In the genomic region with DNA sequence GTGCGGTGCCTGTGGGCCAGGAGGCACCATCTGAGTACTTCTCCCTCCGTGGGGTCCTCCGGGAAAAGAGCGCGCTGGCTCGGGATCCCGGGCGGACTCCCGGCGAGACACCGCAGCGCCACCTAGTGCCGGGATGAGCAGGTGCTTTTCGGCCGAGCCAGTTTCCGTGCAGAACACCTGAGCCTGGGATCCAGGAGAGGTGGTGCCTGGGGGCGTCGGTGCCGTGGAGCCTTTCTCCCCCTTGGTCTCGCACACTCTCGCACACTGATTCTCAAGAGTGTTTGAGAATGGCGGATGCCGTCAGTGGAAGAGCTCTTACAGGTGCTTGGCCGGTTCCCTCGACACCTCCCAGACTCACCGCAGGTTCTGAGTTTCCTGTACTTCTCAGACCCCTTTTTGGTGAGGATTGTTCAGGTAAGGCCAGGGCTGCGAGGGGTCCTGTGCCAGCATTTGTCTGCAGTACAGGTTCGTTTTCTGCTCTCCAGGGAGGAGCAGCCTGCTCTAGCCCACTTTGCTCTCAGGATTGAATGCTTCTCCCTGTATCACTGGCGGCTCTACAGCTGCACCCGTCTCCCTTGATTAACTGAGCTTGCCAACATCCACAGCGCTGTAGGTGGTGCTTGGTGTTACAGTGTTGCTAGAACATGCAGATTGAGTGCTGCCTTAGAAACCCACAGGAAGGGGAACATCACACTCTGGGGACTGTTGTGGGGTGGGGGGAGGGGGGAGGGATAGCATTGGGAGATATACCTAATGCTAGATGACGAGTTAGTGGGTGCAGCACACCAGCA, we compare ENCODE assay signal across 1 cellular context.
TF ChIP-seq lines count a peak whose summit lies in the region.

No MANE protein-coding gene starts in this region.

TF ChIP-seq in HepG2, 621 proteins besides CTCF, POLR2A, EP300 and RAD21 (continues in another document):
- TF ChIP-seq REPIN1 (CRISPR knock-in tag; IDR thresholded peaks at IDR 0.05; ENCODE audit: borderline replicate concordance, low read depth) (peak; percentile 32; the same call in 1 of the 2 replicates), ZNF501 (CRISPR knock-in tag; IDR thresholded peaks at IDR 0.05) (0 out of 2 replicates have a peak, but pooled peaks have one; percentile 41), ZNF776 (CRISPR knock-in tag; IDR thresholded peaks at IDR 0.05) (peak; percentile 69; the same call in 1 of the 2 replicates), NFKB2 (CRISPR knock-in tag; IDR thresholded peaks at IDR 0.05; ENCODE audit: borderline replicate concordance) (peak; percentile 56; the same call in 1 of the 2 replicates), ATF7-NPFF (CRISPR knock-in tag; IDR thresholded peaks at IDR 0.05; ENCODE audit: low read depth) (0 out of 2 replicates have a peak, but pooled peaks have one; percentile 60), PAWR (CRISPR knock-in tag; IDR thresholded peaks at IDR 0.05; ENCODE audit: borderline replicate concordance) (no peak), SMC3 (IDR thresholded peaks at IDR 0.05; ENCODE audit: low read length) (peak; percentile 26; the same call in 1 of the 2 replicates), KDM5B (CRISPR knock-in tag; IDR thresholded peaks at IDR 0.05; ENCODE audit: borderline replicate concordance) (peak; percentile 75; the same call in 1 of the 2 replicates), HOXA3 (CRISPR knock-in tag; IDR thresholded peaks at IDR 0.05) (peak; percentile 68; the same call in 1 of the 2 replicates), ZFAT (CRISPR knock-in tag; conservative IDR thresholded peaks at IDR 0.05) (no peak), ZNF34 (CRISPR knock-in tag; IDR thresholded peaks at IDR 0.05; ENCODE audit: borderline replicate concordance) (no peak), MEIS2 (CRISPR knock-in tag; IDR thresholded peaks at IDR 0.05) (peak; percentile 24; the same call in 1 of the 2 replicates), SMAD3 (CRISPR knock-in tag; IDR thresholded peaks at IDR 0.05) (peak; percentile 79; the same call in 1 of the 2 replicates), ZNF451 (CRISPR knock-in tag; IDR thresholded peaks at IDR 0.05) (no peak), IRF2 (CRISPR knock-in tag; IDR thresholded peaks at IDR 0.05) (no peak)
- TF ChIP-seq, protein P1, sequence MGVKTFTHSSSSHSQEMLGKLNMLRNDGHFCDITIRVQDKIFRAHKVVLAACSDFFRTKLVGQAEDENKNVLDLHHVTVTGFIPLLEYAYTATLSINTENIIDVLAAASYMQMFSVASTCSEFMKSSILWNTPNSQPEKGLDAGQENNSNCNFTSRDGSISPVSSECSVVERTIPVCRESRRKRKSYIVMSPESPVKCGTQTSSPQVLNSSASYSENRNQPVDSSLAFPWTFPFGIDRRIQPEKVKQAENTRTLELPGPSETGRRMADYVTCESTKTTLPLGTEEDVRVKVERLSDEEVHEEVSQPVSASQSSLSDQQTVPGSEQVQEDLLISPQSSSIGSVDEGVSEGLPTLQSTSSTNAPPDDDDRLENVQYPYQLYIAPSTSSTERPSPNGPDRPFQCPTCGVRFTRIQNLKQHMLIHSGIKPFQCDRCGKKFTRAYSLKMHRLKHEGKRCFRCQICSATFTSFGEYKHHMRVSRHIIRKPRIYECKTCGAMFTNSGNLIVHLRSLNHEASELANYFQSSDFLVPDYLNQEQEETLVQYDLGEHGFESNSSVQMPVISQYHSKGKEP (CRISPR knock-in tag; IDR thresholded peaks at IDR 0.05), result no peak
- TF ChIP-seq, protein P2, sequence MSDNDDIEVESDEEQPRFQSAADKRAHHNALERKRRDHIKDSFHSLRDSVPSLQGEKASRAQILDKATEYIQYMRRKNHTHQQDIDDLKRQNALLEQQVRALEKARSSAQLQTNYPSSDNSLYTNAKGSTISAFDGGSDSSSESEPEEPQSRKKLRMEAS (IDR thresholded peaks at IDR 0.05), result peak; percentile 33; the same call in 1 of the 2 replicates
- TF ChIP-seq, protein P3, sequence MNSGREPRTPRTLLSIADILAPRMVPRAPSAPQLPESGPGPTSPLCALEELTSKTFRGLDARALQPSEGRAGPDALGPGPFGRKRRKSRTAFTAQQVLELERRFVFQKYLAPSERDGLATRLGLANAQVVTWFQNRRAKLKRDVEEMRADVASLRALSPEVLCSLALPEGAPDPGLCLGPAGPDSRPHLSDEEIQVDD (CRISPR knock-in tag; IDR thresholded peaks at IDR 0.05; ENCODE audit: borderline replicate concordance), result no peak
- TF ChIP-seq, protein P4, sequence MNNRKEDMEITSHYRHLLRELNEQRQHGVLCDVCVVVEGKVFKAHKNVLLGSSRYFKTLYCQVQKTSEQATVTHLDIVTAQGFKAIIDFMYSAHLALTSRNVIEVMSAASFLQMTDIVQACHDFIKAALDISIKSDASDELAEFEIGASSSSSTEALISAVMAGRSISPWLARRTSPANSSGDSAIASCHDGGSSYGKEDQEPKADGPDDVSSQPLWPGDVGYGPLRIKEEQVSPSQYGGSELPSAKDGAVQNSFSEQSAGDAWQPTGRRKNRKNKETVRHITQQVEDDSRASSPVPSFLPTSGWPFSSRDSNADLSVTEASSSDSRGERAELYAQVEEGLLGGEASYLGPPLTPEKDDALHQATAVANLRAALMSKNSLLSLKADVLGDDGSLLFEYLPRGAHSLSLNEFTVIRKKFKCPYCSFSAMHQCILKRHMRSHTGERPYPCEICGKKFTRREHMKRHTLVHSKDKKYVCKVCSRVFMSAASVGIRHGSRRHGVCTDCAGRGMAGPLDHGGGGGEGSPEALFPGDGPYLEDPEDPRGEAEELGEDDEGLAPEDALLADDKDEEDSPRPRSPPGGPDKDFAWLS (CRISPR knock-in tag; IDR thresholded peaks at IDR 0.05; ENCODE audit: borderline replicate concordance), result no peak
- TF ChIP-seq, protein P5, sequence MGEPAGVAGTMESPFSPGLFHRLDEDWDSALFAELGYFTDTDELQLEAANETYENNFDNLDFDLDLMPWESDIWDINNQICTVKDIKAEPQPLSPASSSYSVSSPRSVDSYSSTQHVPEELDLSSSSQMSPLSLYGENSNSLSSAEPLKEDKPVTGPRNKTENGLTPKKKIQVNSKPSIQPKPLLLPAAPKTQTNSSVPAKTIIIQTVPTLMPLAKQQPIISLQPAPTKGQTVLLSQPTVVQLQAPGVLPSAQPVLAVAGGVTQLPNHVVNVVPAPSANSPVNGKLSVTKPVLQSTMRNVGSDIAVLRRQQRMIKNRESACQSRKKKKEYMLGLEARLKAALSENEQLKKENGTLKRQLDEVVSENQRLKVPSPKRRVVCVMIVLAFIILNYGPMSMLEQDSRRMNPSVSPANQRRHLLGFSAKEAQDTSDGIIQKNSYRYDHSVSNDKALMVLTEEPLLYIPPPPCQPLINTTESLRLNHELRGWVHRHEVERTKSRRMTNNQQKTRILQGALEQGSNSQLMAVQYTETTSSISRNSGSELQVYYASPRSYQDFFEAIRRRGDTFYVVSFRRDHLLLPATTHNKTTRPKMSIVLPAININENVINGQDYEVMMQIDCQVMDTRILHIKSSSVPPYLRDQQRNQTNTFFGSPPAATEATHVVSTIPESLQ (CRISPR knock-in tag; conservative IDR thresholded peaks at IDR 0.05), result no peak
- TF ChIP-seq, protein P6, sequence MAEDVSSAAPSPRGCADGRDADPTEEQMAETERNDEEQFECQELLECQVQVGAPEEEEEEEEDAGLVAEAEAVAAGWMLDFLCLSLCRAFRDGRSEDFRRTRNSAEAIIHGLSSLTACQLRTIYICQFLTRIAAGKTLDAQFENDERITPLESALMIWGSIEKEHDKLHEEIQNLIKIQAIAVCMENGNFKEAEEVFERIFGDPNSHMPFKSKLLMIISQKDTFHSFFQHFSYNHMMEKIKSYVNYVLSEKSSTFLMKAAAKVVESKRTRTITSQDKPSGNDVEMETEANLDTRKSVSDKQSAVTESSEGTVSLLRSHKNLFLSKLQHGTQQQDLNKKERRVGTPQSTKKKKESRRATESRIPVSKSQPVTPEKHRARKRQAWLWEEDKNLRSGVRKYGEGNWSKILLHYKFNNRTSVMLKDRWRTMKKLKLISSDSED (CRISPR knock-in tag; IDR thresholded peaks at IDR 0.05), result no peak
- TF ChIP-seq, protein P7, sequence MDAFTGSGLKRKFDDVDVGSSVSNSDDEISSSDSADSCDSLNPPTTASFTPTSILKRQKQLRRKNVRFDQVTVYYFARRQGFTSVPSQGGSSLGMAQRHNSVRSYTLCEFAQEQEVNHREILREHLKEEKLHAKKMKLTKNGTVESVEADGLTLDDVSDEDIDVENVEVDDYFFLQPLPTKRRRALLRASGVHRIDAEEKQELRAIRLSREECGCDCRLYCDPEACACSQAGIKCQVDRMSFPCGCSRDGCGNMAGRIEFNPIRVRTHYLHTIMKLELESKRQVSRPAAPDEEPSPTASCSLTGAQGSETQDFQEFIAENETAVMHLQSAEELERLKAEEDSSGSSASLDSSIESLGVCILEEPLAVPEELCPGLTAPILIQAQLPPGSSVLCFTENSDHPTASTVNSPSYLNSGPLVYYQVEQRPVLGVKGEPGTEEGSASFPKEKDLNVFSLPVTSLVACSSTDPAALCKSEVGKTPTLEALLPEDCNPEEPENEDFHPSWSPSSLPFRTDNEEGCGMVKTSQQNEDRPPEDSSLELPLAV (CRISPR knock-in tag; conservative IDR thresholded peaks at IDR 0.05; ENCODE audit: low read depth), result no peak
- TF ChIP-seq, protein P8, sequence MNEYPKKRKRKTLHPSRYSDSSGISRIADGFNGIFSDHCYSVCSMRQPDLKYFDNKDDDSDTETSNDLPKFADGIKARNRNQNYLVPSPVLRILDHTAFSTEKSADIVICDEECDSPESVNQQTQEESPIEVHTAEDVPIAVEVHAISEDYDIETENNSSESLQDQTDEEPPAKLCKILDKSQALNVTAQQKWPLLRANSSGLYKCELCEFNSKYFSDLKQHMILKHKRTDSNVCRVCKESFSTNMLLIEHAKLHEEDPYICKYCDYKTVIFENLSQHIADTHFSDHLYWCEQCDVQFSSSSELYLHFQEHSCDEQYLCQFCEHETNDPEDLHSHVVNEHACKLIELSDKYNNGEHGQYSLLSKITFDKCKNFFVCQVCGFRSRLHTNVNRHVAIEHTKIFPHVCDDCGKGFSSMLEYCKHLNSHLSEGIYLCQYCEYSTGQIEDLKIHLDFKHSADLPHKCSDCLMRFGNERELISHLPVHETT (CRISPR knock-in tag; conservative IDR thresholded peaks at IDR 0.05), result peak; percentile 59
- TF ChIP-seq, protein P9, sequence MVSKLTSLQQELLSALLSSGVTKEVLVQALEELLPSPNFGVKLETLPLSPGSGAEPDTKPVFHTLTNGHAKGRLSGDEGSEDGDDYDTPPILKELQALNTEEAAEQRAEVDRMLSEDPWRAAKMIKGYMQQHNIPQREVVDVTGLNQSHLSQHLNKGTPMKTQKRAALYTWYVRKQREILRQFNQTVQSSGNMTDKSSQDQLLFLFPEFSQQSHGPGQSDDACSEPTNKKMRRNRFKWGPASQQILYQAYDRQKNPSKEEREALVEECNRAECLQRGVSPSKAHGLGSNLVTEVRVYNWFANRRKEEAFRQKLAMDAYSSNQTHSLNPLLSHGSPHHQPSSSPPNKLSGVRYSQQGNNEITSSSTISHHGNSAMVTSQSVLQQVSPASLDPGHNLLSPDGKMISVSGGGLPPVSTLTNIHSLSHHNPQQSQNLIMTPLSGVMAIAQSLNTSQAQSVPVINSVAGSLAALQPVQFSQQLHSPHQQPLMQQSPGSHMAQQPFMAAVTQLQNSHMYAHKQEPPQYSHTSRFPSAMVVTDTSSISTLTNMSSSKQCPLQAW (CRISPR knock-in tag; IDR thresholded peaks at IDR 0.05), result peak; percentile 58; the same call in 1 of the 2 replicates
- TF ChIP-seq, protein P10, sequence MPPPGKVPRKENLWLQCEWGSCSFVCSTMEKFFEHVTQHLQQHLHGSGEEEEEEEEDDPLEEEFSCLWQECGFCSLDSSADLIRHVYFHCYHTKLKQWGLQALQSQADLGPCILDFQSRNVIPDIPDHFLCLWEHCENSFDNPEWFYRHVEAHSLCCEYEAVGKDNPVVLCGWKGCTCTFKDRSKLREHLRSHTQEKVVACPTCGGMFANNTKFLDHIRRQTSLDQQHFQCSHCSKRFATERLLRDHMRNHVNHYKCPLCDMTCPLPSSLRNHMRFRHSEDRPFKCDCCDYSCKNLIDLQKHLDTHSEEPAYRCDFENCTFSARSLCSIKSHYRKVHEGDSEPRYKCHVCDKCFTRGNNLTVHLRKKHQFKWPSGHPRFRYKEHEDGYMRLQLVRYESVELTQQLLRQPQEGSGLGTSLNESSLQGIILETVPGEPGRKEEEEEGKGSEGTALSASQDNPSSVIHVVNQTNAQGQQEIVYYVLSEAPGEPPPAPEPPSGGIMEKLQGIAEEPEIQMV (CRISPR knock-in tag; IDR thresholded peaks at IDR 0.05; ENCODE audit: low read depth), result no peak
- TF ChIP-seq, protein P11, sequence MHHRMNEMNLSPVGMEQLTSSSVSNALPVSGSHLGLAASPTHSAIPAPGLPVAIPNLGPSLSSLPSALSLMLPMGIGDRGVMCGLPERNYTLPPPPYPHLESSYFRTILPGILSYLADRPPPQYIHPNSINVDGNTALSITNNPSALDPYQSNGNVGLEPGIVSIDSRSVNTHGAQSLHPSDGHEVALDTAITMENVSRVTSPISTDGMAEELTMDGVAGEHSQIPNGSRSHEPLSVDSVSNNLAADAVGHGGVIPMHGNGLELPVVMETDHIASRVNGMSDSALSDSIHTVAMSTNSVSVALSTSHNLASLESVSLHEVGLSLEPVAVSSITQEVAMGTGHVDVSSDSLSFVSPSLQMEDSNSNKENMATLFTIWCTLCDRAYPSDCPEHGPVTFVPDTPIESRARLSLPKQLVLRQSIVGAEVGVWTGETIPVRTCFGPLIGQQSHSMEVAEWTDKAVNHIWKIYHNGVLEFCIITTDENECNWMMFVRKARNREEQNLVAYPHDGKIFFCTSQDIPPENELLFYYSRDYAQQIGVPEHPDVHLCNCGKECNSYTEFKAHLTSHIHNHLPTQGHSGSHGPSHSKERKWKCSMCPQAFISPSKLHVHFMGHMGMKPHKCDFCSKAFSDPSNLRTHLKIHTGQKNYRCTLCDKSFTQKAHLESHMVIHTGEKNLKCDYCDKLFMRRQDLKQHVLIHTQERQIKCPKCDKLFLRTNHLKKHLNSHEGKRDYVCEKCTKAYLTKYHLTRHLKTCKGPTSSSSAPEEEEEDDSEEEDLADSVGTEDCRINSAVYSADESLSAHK (CRISPR knock-in tag; IDR thresholded peaks at IDR 0.05; ENCODE audit: borderline replicate concordance), result peak; percentile 40; the same call in 1 of the 2 replicates
- TF ChIP-seq, protein P12, sequence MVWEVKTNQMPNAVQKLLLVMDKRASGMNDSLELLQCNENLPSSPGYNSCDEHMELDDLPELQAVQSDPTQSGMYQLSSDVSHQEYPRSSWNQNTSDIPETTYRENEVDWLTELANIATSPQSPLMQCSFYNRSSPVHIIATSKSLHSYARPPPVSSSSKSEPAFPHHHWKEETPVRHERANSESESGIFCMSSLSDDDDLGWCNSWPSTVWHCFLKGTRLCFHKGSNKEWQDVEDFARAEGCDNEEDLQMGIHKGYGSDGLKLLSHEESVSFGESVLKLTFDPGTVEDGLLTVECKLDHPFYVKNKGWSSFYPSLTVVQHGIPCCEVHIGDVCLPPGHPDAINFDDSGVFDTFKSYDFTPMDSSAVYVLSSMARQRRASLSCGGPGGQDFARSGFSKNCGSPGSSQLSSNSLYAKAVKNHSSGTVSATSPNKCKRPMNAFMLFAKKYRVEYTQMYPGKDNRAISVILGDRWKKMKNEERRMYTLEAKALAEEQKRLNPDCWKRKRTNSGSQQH (CRISPR knock-in tag; IDR thresholded peaks at IDR 0.05; ENCODE audit: low read depth), result 0 out of 2 replicates have a peak, but pooled peaks have one; percentile 49
- TF ChIP-seq, protein P13, sequence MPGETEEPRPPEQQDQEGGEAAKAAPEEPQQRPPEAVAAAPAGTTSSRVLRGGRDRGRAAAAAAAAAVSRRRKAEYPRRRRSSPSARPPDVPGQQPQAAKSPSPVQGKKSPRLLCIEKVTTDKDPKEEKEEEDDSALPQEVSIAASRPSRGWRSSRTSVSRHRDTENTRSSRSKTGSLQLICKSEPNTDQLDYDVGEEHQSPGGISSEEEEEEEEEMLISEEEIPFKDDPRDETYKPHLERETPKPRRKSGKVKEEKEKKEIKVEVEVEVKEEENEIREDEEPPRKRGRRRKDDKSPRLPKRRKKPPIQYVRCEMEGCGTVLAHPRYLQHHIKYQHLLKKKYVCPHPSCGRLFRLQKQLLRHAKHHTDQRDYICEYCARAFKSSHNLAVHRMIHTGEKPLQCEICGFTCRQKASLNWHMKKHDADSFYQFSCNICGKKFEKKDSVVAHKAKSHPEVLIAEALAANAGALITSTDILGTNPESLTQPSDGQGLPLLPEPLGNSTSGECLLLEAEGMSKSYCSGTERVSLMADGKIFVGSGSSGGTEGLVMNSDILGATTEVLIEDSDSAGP (CRISPR knock-in tag; IDR thresholded peaks at IDR 0.05; ENCODE audit: borderline replicate concordance), result peak; percentile 68; the same call in 1 of the 2 replicates
